26 cellular contexts compared by ENCODE assay signal in the genomic region with DNA sequence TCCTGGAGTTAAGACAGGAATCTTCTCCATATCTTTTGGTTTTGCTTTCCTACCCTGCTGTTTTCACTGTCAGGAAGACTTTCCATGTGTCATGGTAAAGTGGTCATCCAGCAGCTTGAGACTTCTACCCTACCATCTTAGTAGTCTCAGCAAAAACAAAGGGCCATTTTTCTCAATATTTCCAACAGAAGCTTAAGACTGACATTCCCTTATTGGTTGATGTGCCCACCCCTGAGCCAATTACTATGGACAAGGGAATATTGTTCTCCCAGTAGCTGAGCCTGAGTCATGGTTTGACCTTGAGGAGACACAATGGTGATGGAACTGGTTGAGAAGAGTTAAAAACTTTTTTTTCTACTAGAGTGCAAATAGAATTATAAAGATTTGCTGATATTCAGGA.
"Had no signal": no experiment of that assay in that cellular context is flagged by ENCODE, and none has a peak within 500 bp of the region (broad histone marks: within the 10 kb centered on the region; RNA-seq: fewer than 3 reads in every experiment).

No MANE protein-coding gene starts in this region.

- H3K4me1 Mint-ChIP-seq: activated CD4-positive, alpha-beta T cell treated with anti-CD3 and anti-CD28 coated beads for 36 hours; activated CD4-positive, alpha-beta T cell treated with anti-CD3 and anti-CD28 coated beads, Interleukin-2, amount 10 ng/mL, durations not matched to agents 24 days and 14 days; activated CD8-positive, alpha-beta memory T cell treated with anti-CD3 and anti-CD28 coated beads, Interleukin-2, amount 10 ng/mL, durations not matched to agents 7 days and 5 days had no signal

- H3K9me3 Mint-ChIP-seq: activated CD4-positive, alpha-beta memory T cell treated with anti-CD3 and anti-CD28 coated beads for 36 hours; activated naive CD4-positive, alpha-beta T cell treated with anti-CD3 and anti-CD28 coated beads for 36 hours; activated T-helper 1 cell treated with anti-CD3 and anti-CD28 coated beads, Interleukin-12 subunit alpha, Interleukin-12 subunit beta, Interleukin-2, Interleukin-4 antibody, amounts not matched to agents 30 ng/mL and 10 ng/mL and 1 ng/mL, durations not matched to agents 14 hours and 24 hours and 36 hours; activated T-helper 2 cell treated with anti-CD3 and anti-CD28 coated beads, Interferon-gamma antibody, Interleukin-2, Interleukin-4, amounts not matched to agents 10 μg/mL and 5 μg/mL and 100 μg/mL, durations not matched to agents 14 hours and 24 hours and 36 hours had no signal

- H3K27ac Mint-ChIP-seq: activated CD4-positive, alpha-beta memory T cell treated with anti-CD3 and anti-CD28 coated beads for 36 hours; activated CD4-positive, alpha-beta T cell treated with anti-CD3 and anti-CD28 coated beads for 36 hours; activated CD4-positive, alpha-beta T cell treated with anti-CD3 and anti-CD28 coated beads, Interleukin-2, amount 10 ng/mL, durations not matched to agents 24 days and 14 days; activated CD8-positive, alpha-beta memory T cell treated with anti-CD3 and anti-CD28 coated beads, Interleukin-2, amount 10 ng/mL, durations not matched to agents 7 days and 5 days; activated CD8-positive, alpha-beta T cell treated with anti-CD3 and anti-CD28 coated beads, Interleukin-2, amount 10 ng/mL, durations not matched to agents 7 days and 5 days; activated naive CD4-positive, alpha-beta T cell treated with anti-CD3 and anti-CD28 coated beads for 36 hours; activated naive CD8-positive, alpha-beta T cell; activated T-helper 1 cell treated with anti-CD3 and anti-CD28 coated beads, Interleukin-12 subunit alpha, Interleukin-12 subunit beta, Interleukin-2, Interleukin-4 antibody, amounts not matched to agents 30 ng/mL and 10 ng/mL and 1 ng/mL, durations not matched to agents 14 hours and 24 hours and 36 hours; activated T-helper 2 cell treated with anti-CD3 and anti-CD28 coated beads, Interferon-gamma antibody, Interleukin-2, Interleukin-4, amounts not matched to agents 10 μg/mL and 5 μg/mL and 100 μg/mL, durations not matched to agents 14 hours and 24 hours and 36 hours had no signal

- H3K4me3 Mint-ChIP-seq: activated CD4-positive, alpha-beta memory T cell treated with anti-CD3 and anti-CD28 coated beads for 36 hours; activated CD4-positive, alpha-beta T cell treated with anti-CD3 and anti-CD28 coated beads for 36 hours; activated CD4-positive, alpha-beta T cell treated with anti-CD3 and anti-CD28 coated beads, Interleukin-2, amount 10 ng/mL, durations not matched to agents 24 days and 14 days; activated CD8-positive, alpha-beta memory T cell treated with anti-CD3 and anti-CD28 coated beads, Interleukin-2, amount 10 ng/mL, durations not matched to agents 7 days and 5 days; activated CD8-positive, alpha-beta T cell treated with anti-CD3 and anti-CD28 coated beads, Interleukin-2, amount 10 ng/mL, durations not matched to agents 7 days and 5 days; activated naive CD4-positive, alpha-beta T cell treated with anti-CD3 and anti-CD28 coated beads for 36 hours; activated naive CD8-positive, alpha-beta T cell; activated T-helper 1 cell treated with anti-CD3 and anti-CD28 coated beads, Interleukin-12 subunit alpha, Interleukin-12 subunit beta, Interleukin-2, Interleukin-4 antibody, amounts not matched to agents 30 ng/mL and 10 ng/mL and 1 ng/mL, durations not matched to agents 14 hours and 24 hours and 36 hours had no signal

- DNase-seq: activated CD4-positive, alpha-beta memory T cell treated with anti-CD3 and anti-CD28 coated beads for 36 hours; activated CD4-positive, alpha-beta T cell treated with anti-CD3 and anti-CD28 coated beads for 36 hours; activated CD4-positive, alpha-beta T cell treated with anti-CD3 and anti-CD28 coated beads, Interleukin-2, amount 10 ng/mL, durations not matched to agents 24 days and 14 days; activated CD4-positive, CD25-positive, alpha-beta regulatory T cell; activated CD4-positive, CD25-positive, alpha-beta regulatory T cell treated with anti-CD3 and anti-CD28 coated beads, Interleukin-2, amount 50 U/mL, for 72 hours; activated CD8-positive, alpha-beta memory T cell treated with anti-CD3 and anti-CD28 coated beads, Interleukin-2, amount 10 ng/mL, durations not matched to agents 7 days and 5 days; activated CD8-positive, alpha-beta memory T cell treated with anti-CD3 and anti-CD28 coated beads, Interleukin-2, amount 50 U/mL, for 4 hours; activated CD8-positive, alpha-beta T cell treated with anti-CD3 and anti-CD28 coated beads, Interleukin-2, amount 10 ng/mL, durations not matched to agents 7 days and 5 days; activated effector memory CD4-positive, alpha-beta T cell treated with anti-CD3 and anti-CD28 coated beads, Interleukin-2, amount 50 U/mL, for 16 hours; activated naive CD4-positive, alpha-beta T cell treated with anti-CD3 and anti-CD28 coated beads for 36 hours; activated T-cell treated with anti-CD3 and anti-CD28 coated beads, Interleukin-2, amount 50 U/mL, for 1 hour; activated T-cell treated with anti-CD3 and anti-CD28 coated beads, Interleukin-2, amount 50 U/mL, for 48 hours; amygdala; aorta; body of pancreas; caudate nucleus; cortex of kidney; dermis blood vessel endothelial cell; effector CD8-positive, alpha-beta T cell; esophagus squamous epithelium; head of caudate nucleus; hippocampal formation; T-helper 2 cell had no signal

- H3K27me3 Mint-ChIP-seq: activated CD4-positive, alpha-beta memory T cell treated with anti-CD3 and anti-CD28 coated beads for 36 hours; activated CD4-positive, alpha-beta T cell treated with anti-CD3 and anti-CD28 coated beads for 36 hours; activated CD4-positive, alpha-beta T cell treated with anti-CD3 and anti-CD28 coated beads, Interleukin-2, amount 10 ng/mL, durations not matched to agents 24 days and 14 days; activated CD8-positive, alpha-beta memory T cell treated with anti-CD3 and anti-CD28 coated beads, Interleukin-2, amount 10 ng/mL, durations not matched to agents 7 days and 5 days; activated naive CD8-positive, alpha-beta T cell had no signal
